11 cellular contexts compared by ENCODE assay signal in the genomic region with DNA sequence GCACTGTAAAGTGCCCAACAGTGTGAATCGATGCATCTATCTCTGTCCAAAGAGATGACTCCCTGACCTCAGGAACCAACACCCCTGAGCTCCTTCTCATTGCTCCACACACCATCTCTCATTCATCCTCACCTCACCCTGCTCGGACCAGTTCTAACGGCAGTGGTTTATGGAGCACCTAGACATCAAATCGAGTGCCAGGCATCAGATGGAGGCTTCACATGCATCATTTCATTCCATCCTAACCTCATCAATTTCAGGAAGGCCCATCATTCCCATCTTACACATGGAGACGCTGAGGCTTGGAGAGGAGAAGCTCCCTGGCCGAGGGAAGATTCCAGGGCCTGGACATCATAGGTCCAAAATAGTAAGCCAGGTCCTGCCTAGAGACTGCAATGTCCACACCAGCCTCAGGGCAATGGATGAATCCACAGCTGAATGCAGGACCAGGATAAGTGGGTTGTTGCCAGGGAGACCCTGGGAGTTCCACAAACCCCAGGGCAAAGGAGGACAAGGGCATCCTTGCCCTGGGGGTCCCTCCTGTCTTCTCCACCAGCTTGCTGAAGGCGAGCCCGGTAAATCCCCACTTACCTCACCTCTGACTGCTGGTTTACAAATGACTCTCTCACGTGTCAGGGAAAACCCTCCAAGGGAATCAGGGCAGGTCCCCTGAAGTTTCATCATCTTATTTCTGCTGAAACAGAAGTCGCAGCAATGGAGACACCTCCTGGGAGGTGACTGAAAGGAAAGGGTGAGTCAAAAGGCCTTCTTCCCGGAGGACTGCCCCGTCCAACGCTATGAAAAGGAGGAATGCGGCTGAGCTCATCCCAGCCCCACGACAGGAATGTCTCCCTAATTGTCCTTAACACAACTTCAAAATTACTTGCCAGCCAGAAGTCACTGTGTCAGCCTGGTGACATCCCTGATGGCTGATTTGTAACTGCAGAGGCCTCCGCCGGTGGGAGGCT. TPM values are rescaled to one million over a fixed set of nuclear protein-coding genes. Genes with fewer than 3 reads are reported as not detected.
A peak's percentile ranks its signal among the peaks of the same experiment; 100 is the strongest.
DNase-seq lines count a peak whose midpoint lies in the region; ATAC-seq and TF ChIP-seq lines count a peak whose summit lies in the region.
"Had no signal": no experiment of that assay in that cellular context is flagged by ENCODE, and none has a peak within 500 bp of the region (broad histone marks: within the 10 kb centered on the region; RNA-seq: fewer than 3 reads in every experiment).

No MANE protein-coding gene starts in this region.

- H3K4me1 ChIP-seq in PC-9 (replicated peaks; ENCODE audit: insufficient read depth) = peaks cover 16% of the 10 kb centered on the region

- POLR2A ChIA-PET in PC-9 (lab: Charles Lee; ENCODE audit: unreplicated experiment) = interaction anchor here (0.5 to 1.1 kb wide), 4 partner anchors 44 to 738 kb away, joined by 3 to 5 read pairs (median 4); no protein-coding TSS in a partner anchor

- no peak overlapping the region for H3K4me3 Mint-ChIP-seq in stimulated activated memory B cell treated with anti-CD40 and anti-IgM and Interleukin-4, amounts not matched to agents 10 μg/mL and 1 μg/mL and 100 μg/mL, for 72 hours

- H3K36me3 ChIP-seq in PC-9 (ENCODE audit: low read depth) = no peaks in the 10 kb centered on the region
- H3K36me3 ChIP-seq: esophagus muscularis mucosa had no signal

- intact Hi-C loops in PC-9 (cut with micrococcal nuclease; ENCODE audit: unreplicated experiment) = no loop called here

- H4K20me1 ChIP-seq in PC-9 (ENCODE audit: insufficient read depth) = no peaks in the 10 kb centered on the region

- H3K27me3 Mint-ChIP-seq in stimulated activated memory B cell treated with anti-CD40 and anti-IgM and Interleukin-4, amounts not matched to agents 10 μg/mL and 1 μg/mL and 100 μg/mL, for 72 hours = peaks cover 9% of the 10 kb centered on the region

- TF ChIP-seq CTCF in PC-9 (conservative IDR thresholded peaks at IDR 0.05) = no peak
- no peak for TF ChIP-seq CTCF in epithelial cell of esophagus (IDR thresholded peaks at IDR 0.05; ENCODE audit: insufficient read depth, low read depth, low read length, missing control alignments)

- peaks cover 13% of the 10 kb centered on the region for H3K4me1 Mint-ChIP-seq in stimulated activated memory B cell treated with anti-CD40 and anti-IgM and Interleukin-4, amounts not matched to agents 10 μg/mL and 1 μg/mL and 100 μg/mL, for 72 hours

- H3K79me2 ChIP-seq in PC-9 (ENCODE audit: low read depth) = no peaks in the 10 kb centered on the region

- no peaks in the 10 kb centered on the region for H3K27me3 ChIP-seq in PC-9 (ENCODE audit: insufficient read depth, low read depth)
- H3K27me3 ChIP-seq: esophagus muscularis mucosa had no signal

- in situ Hi-C loops in KBM-7 (cut with MboI; ENCODE audit: low pct_unique_long_range_greater_than_20kb, low sequenced_read_pairs) = no loop called here

- no peak overlapping the region for H3K4me3 ChIP-seq in PC-9
- no peak overlapping the region for H3K4me3 ChIP-seq in epithelial cell of esophagus (ENCODE audit: low read length)
- H3K4me3 ChIP-seq: esophagus muscularis mucosa had no signal

- H3F3A ChIP-seq in PC-9 (ENCODE audit: insufficient read depth, low read depth) = peaks cover 16% of the 10 kb centered on the region; the same call in 1 of the 2 replicates

- peak overlapping the region; percentile 62 for H3K27ac ChIP-seq in PC-9

- no peak overlapping the region for H3K27ac Mint-ChIP-seq in stimulated activated memory B cell treated with anti-CD40 and anti-IgM and Interleukin-4, amounts not matched to agents 10 μg/mL and 1 μg/mL and 100 μg/mL, for 72 hours

- DNase-seq in activated T-cell treated with anti-CD3 and anti-CD28 coated beads for 48 hours (ENCODE audit: low read depth) (peak; percentile 32), PC-9 (peak; percentile 71 to 77), epithelial cell of esophagus (ENCODE audit: low read depth) (peak; percentile 91), NCI-H1930 (lab: John Stamatoyannopoulos, UW) (no peak), KBM-7 (no peak)
- no peak for DNase-seq in activated T-cell treated with anti-CD3 and anti-CD28 coated beads, Interleukin-2, amount 50 U/mL, for 1 hour
- DNase-seq: NCI-H1092, SIG-M5 had no signal

- no peaks in the 10 kb centered on the region for H3K9me3 ChIP-seq in PC-9 (ENCODE audit: insufficient read depth, low read depth)
- H3K9me3 ChIP-seq: esophagus muscularis mucosa had no signal

- peak; percentile 67 for ATAC-seq in stimulated activated memory B cell treated with anti-CD40 and anti-IgM and Interleukin-4, amounts not matched to agents 10 μg/mL and 1 μg/mL and 100 μg/mL, for 72 hours
- no peak for ATAC-seq in HG03280 (IDR thresholded peaks at IDR 0.05; ENCODE audit: unreplicated experiment)

- H2AFZ ChIP-seq in PC-9 = no peak overlapping the region

- H3K36me3 Mint-ChIP-seq in stimulated activated memory B cell treated with anti-CD40 and anti-IgM and Interleukin-4, amounts not matched to agents 10 μg/mL and 1 μg/mL and 100 μg/mL, for 72 hours = no peaks in the 10 kb centered on the region

- no peaks in the 10 kb centered on the region for H3K9me3 Mint-ChIP-seq in stimulated activated memory B cell treated with anti-CD40 and anti-IgM and Interleukin-4, amounts not matched to agents 10 μg/mL and 1 μg/mL and 100 μg/mL, for 72 hours

- CTCF ChIA-PET in PC-9 (lab: Charles Lee) = interaction anchor here (0.6 to 1.0 kb wide), 2 partner anchors 52 to 1436 kb away, joined by 3 to 5 read pairs; no protein-coding TSS in a partner anchor

- peak overlapping the region; percentile 46 for H3K4me2 ChIP-seq in PC-9

- no peaks in the 10 kb centered on the region for H3K9me2 ChIP-seq in PC-9 (ENCODE audit: insufficient read depth)

- BruUV-seq in PC-9 (replicated peaks; lab: Mats Ljungman, UMichigan) = TSS peak; percentile 91

RNA-seq across cellular contexts. Expression of gene IFFO2, which starts 9.0 kb away (rescaled TPM):
- total RNA-seq in PC-9 (2021) = 11.7 and 16.5 TPM in 2 replicates

Comparison
In these comparisons a context has a peak if more than half of its experiments do, and no peak if none do; other contexts are left out.
1. DNase-seq: peak in activated T-cell treated with anti-CD3 and anti-CD28 coated beads for 48 hours (single experiment), PC-9 (2 of 2) and epithelial cell of esophagus (single experiment); none in activated T-cell treated with anti-CD3 and anti-CD28 coated beads, Interleukin-2, amount 50 U/mL, for 1 hour (single experiment), NCI-H1930 (0 of 2) and KBM-7 (single experiment).